36 cellular contexts compared by ENCODE assay signal in genomic region chr11:124870430-124870829, GRCh38. TPM values are rescaled to one million over a fixed set of nuclear protein-coding genes. Genes with fewer than 3 reads are reported as not detected.
"Had no signal": no experiment of that assay in that cellular context is flagged by ENCODE, and none has a peak within 500 bp of the region (broad histone marks: within the 10 kb centered on the region; RNA-seq: fewer than 3 reads in every experiment).

No MANE protein-coding gene starts in this region.

- H3K27ac Mint-ChIP-seq: activated CD4-positive, alpha-beta T cell treated with anti-CD3 and anti-CD28 coated beads, Interleukin-2, amount 10 ng/mL, durations not matched to agents 24 days and 14 days; activated CD8-positive, alpha-beta T cell treated with anti-CD3 and anti-CD28 coated beads for 36 hours; activated naive CD8-positive, alpha-beta T cell treated with anti-CD3 and anti-CD28 coated beads, Interleukin-2, amount 10 ng/mL, durations not matched to agents 7 days and 5 days; activated T-helper 1 cell treated with anti-CD3 and anti-CD28 coated beads, Interleukin-12 subunit alpha, Interleukin-12 subunit beta, Interleukin-2, Interleukin-4 antibody, amounts not matched to agents 30 ng/mL and 10 ng/mL and 1 ng/mL, durations not matched to agents 14 hours and 24 hours and 36 hours; T-helper 1 cell treated with Interleukin-12 subunit alpha and Interleukin-12 subunit beta and Interleukin-4 antibody, amounts not matched to agents 30 μg/mL and 1 μg/mL, for 36 hours; T-helper 2 cell treated with Interferon-gamma antibody and Interleukin-4, amounts not matched to agents 5 μg/mL and 100 μg/mL, for 36 hours had no signal

- H3K4me3 Mint-ChIP-seq: activated CD4-positive, alpha-beta T cell treated with anti-CD3 and anti-CD28 coated beads, Interleukin-2, amount 10 ng/mL, durations not matched to agents 24 days and 14 days; activated CD8-positive, alpha-beta T cell treated with anti-CD3 and anti-CD28 coated beads for 36 hours; activated naive CD8-positive, alpha-beta T cell treated with anti-CD3 and anti-CD28 coated beads, Interleukin-2, amount 10 ng/mL, durations not matched to agents 7 days and 5 days; activated T-cell treated with anti-CD3 and anti-CD28 coated beads, Interleukin-2, amount 50 U/mL, for 4 hours; activated T-helper 1 cell treated with anti-CD3 and anti-CD28 coated beads, Interleukin-12 subunit alpha, Interleukin-12 subunit beta, Interleukin-2, Interleukin-4 antibody, amounts not matched to agents 30 ng/mL and 10 ng/mL and 1 ng/mL, durations not matched to agents 14 hours and 24 hours and 36 hours; T-helper 1 cell treated with Interleukin-12 subunit alpha and Interleukin-12 subunit beta and Interleukin-4 antibody, amounts not matched to agents 30 μg/mL and 1 μg/mL, for 36 hours; T-helper 2 cell treated with Interferon-gamma antibody and Interleukin-4, amounts not matched to agents 5 μg/mL and 100 μg/mL, for 36 hours had no signal

- DNase-seq: activated CD4-positive, alpha-beta T cell treated with anti-CD3 and anti-CD28 coated beads, Interleukin-2, amount 10 ng/mL, durations not matched to agents 24 days and 14 days; activated CD4-positive, alpha-beta T cell treated with anti-CD3 and anti-CD28 coated beads, Interleukin-2, amount 50 U/mL, for 4 hours; activated CD8-positive, alpha-beta T cell treated with anti-CD3 and anti-CD28 coated beads for 36 hours; activated naive CD4-positive, alpha-beta T cell; activated naive CD4-positive, alpha-beta T cell treated with anti-CD3 and anti-CD28 coated beads, Interleukin-2, amount 50 U/mL, for 16 hours; activated naive CD8-positive, alpha-beta T cell treated with anti-CD3 and anti-CD28 coated beads, Interleukin-2, amount 10 ng/mL, durations not matched to agents 7 days and 5 days; activated T-cell treated with anti-CD3 and anti-CD28 coated beads for 4 hours; activated T-cell treated with anti-CD3 and anti-CD28 coated beads, Interleukin-2, amount 50 U/mL, for 4 hours; amygdala; body of pancreas; MM.1S; MV-4-11; NCI-H1092; NCI-H1436 treated with DMSO at 0.1 percent for 48 hours; NCI-H187; NCI-H2029 treated with DMSO at 0.1 percent for 48 hours; NCI-H2107; NCI-H2171; NCI-H510A; NCI-H526; NCI-H748 treated with DMSO at 0.1 percent for 48 hours; NK-92 treated with Interleukin-12 subunit alpha and Interleukin-12 subunit beta, amount 100 ng/mL, for 24 hours; PC-3; Peyer's patch; RPMI8226; SHP77 treated with DMSO at 0.1 percent for 48 hours; SK-N-SH had no signal

- H3K36me3 ChIP-seq: ascending aorta, breast epithelium, Peyer's patch, SJSA1 had no signal

- H3K9me3 ChIP-seq: ascending aorta, body of pancreas, breast epithelium, Peyer's patch, SJSA1, SK-N-SH had no signal

- H3K9ac ChIP-seq: KMS-11, SK-N-SH had no signal

- H3K36me3 Mint-ChIP-seq: activated naive CD8-positive, alpha-beta T cell treated with anti-CD3 and anti-CD28 coated beads, Interleukin-2, amount 10 ng/mL, durations not matched to agents 7 days and 5 days had no signal

- H3K27ac ChIP-seq: ascending aorta, body of pancreas, breast epithelium, KMS-11, Peyer's patch, SJSA1 had no signal

- H3K4me3 ChIP-seq: ascending aorta, body of pancreas, breast epithelium, Peyer's patch, SJSA1 had no signal

- H3K9me3 Mint-ChIP-seq: activated CD4-positive, alpha-beta T cell treated with anti-CD3 and anti-CD28 coated beads, Interleukin-2, amount 10 ng/mL, durations not matched to agents 24 days and 14 days; activated CD8-positive, alpha-beta T cell treated with anti-CD3 and anti-CD28 coated beads for 36 hours; activated naive CD8-positive, alpha-beta T cell treated with anti-CD3 and anti-CD28 coated beads, Interleukin-2, amount 10 ng/mL, durations not matched to agents 7 days and 5 days; activated T-cell treated with anti-CD3 and anti-CD28 coated beads, Interleukin-2, amount 50 U/mL, for 4 hours; activated T-helper 1 cell treated with anti-CD3 and anti-CD28 coated beads, Interleukin-12 subunit alpha, Interleukin-12 subunit beta, Interleukin-2, Interleukin-4 antibody, amounts not matched to agents 30 ng/mL and 10 ng/mL and 1 ng/mL, durations not matched to agents 14 hours and 24 hours and 36 hours; T-helper 1 cell treated with Interleukin-12 subunit alpha and Interleukin-12 subunit beta and Interleukin-4 antibody, amounts not matched to agents 30 μg/mL and 1 μg/mL, for 36 hours; T-helper 2 cell treated with Interferon-gamma antibody and Interleukin-4, amounts not matched to agents 5 μg/mL and 100 μg/mL, for 36 hours had no signal

RNA-seq across cellular contexts. Expression of gene ROBO4, which starts 27.2 kb away (rescaled TPM):
- total RNA-seq: activated CD4-positive, alpha-beta T cell treated with anti-CD3 and anti-CD28 coated beads, Interleukin-2, amount 10 ng/mL, durations not matched to agents 24 days and 14 days; activated CD8-positive, alpha-beta T cell treated with anti-CD3 and anti-CD28 coated beads for 36 hours; activated naive CD8-positive, alpha-beta T cell treated with anti-CD3 and anti-CD28 coated beads, Interleukin-2, amount 10 ng/mL, durations not matched to agents 7 days and 5 days; activated T-cell treated with anti-CD3 and anti-CD28 coated beads, Interleukin-2, amount 50 U/mL, for 4 hours; activated T-helper 1 cell treated with anti-CD3 and anti-CD28 coated beads, Interleukin-12 subunit alpha, Interleukin-12 subunit beta, Interleukin-2, Interleukin-4 antibody, amounts not matched to agents 30 ng/mL and 10 ng/mL and 1 ng/mL, durations not matched to agents 14 hours and 24 hours and 36 hours had no signal

RNA-seq across cellular contexts. Expression of gene HEPN1, which starts 48.6 kb away (rescaled TPM):
- total RNA-seq: activated CD4-positive, alpha-beta T cell treated with anti-CD3 and anti-CD28 coated beads, Interleukin-2, amount 10 ng/mL, durations not matched to agents 24 days and 14 days; activated CD8-positive, alpha-beta T cell treated with anti-CD3 and anti-CD28 coated beads for 36 hours; activated naive CD8-positive, alpha-beta T cell treated with anti-CD3 and anti-CD28 coated beads, Interleukin-2, amount 10 ng/mL, durations not matched to agents 7 days and 5 days; activated T-cell treated with anti-CD3 and anti-CD28 coated beads, Interleukin-2, amount 50 U/mL, for 4 hours; activated T-helper 1 cell treated with anti-CD3 and anti-CD28 coated beads, Interleukin-12 subunit alpha, Interleukin-12 subunit beta, Interleukin-2, Interleukin-4 antibody, amounts not matched to agents 30 ng/mL and 10 ng/mL and 1 ng/mL, durations not matched to agents 14 hours and 24 hours and 36 hours; ascending aorta; body of pancreas; breast epithelium; cardiac septum; LHCN-M2; PC-3; Peyer's patch; SJSA1 had no signal
- polyA plus RNA-seq: SK-N-SH had no signal
